8 cellular contexts compared by ENCODE assay signal in the genomic region with DNA sequence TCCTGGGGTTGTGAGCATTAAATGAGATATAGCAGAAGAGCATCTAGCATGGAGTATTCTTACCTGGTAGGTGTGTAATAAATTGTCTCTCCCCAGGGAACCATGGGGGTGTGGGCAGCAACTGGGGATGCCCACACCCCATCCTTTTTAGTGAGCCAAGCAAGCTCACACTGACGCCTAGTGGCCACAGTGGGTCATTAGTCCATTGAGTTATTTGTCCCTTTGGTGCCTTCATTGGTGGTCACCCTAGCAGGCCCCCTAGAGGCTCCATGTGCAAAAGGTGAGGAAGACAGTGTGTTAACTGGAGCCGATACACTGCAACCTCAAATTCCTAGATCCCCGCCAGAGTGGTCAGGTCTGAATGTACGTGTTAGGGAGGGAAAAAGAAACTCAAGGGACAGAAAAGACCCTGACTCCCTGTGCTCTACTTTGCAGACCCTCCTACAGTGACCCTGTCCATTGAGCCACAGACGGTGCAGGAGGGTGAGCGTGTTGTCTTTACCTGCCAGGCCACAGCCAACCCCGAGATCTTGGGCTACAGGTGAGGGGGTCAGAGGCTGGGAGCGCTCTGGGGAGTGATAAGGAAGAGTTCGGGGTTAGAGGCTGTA.
DNase-seq lines count a peak whose midpoint lies in the region; TF ChIP-seq lines count a peak whose summit lies in the region.

No MANE protein-coding gene starts in this region.

- H3K27ac ChIP-seq in 22Rv1 (no peak overlapping the region), dorsolateral prefrontal cortex (no peak overlapping the region)

- TF ChIP-seq CTCF in 22Rv1 (IDR thresholded peaks at IDR 0.05) (peak; percentile 90), dorsolateral prefrontal cortex (IDR thresholded peaks at IDR 0.05 in 54 of 56, conservative IDR thresholded peaks at IDR 0.05 in 2 of 56; ENCODE audit: low read depth in 1 of 56, partially characterized antibody in 56 of 56) (peak; percentile 37 to 85 (median 74)), type B pancreatic cell (conservative IDR thresholded peaks at IDR 0.05) (peak; percentile 97)

- H3K27me3 ChIP-seq in dorsolateral prefrontal cortex: peaks cover 0 to 7% (median 0%) of the 10 kb centered on the region in 45 donors

- no peaks in the 10 kb centered on the region for H3K9me3 Mint-ChIP-seq in type B pancreatic cell

- H3K36me3 Mint-ChIP-seq in type B pancreatic cell: peaks cover 29% of the 10 kb centered on the region

- H3K4me1 Mint-ChIP-seq in type B pancreatic cell (ENCODE audit: unreplicated experiment): peaks cover 7% of the 10 kb centered on the region

- H3K27me3 Mint-ChIP-seq in type B pancreatic cell: no peaks in the 10 kb centered on the region

- no peak overlapping the region for H3K4me3 ChIP-seq in dorsolateral prefrontal cortex

- intact Hi-C loops in dorsolateral prefrontal cortex (cut with DNase I) (loop anchor here (2.0 to 10.0 kb wide), 3 partner anchors 93 to 125 kb away; partner anchors contain the start of gene KIRREL1 (in 2 of the 2)), posterior vena cava (cut with DNase I) (loop anchor here (2.0 to 5.0 kb wide), 2 partner anchors 95 kb away; partner anchors contain the start of gene KIRREL1 (in 2 of the 2))

- H3K27ac Mint-ChIP-seq in type B pancreatic cell: peak overlapping the region; percentile 5

- DNase-seq in GM03348 (ENCODE audit: low spot score) (peak; percentile 87), HT1080 (ENCODE audit: low read depth) (peak; percentile 79), SHP77 (lab: John Stamatoyannopoulos, UW) (peak; percentile 35 to 48), dorsolateral prefrontal cortex (peak in 3 of 10 donors; percentile 22 to 40 (median 24)), medulla oblongata (ENCODE audit: extremely low spot score) (peak; percentile 72), type B pancreatic cell (ENCODE audit: extremely low spot score, unreplicated experiment) (no peak), posterior vena cava (ENCODE audit: low spot score) (no peak)

- H3K4me3 Mint-ChIP-seq in type B pancreatic cell: no peak overlapping the region

Comparison
In these comparisons a context has a peak if more than half of its experiments do, and no peak if none do; other contexts are left out.
1. DNase-seq: peak in GM03348 (single experiment), HT1080 (single experiment), SHP77 (2 of 2) and medulla oblongata (single experiment); none in type B pancreatic cell (single experiment) and posterior vena cava (single experiment).
2. Peak in every context shown above with its lines, with median percentiles within 50 percentile points of each other: CTCF ChIP-seq.